ENCODE assay signal across 8 cellular contexts in the genomic region with DNA sequence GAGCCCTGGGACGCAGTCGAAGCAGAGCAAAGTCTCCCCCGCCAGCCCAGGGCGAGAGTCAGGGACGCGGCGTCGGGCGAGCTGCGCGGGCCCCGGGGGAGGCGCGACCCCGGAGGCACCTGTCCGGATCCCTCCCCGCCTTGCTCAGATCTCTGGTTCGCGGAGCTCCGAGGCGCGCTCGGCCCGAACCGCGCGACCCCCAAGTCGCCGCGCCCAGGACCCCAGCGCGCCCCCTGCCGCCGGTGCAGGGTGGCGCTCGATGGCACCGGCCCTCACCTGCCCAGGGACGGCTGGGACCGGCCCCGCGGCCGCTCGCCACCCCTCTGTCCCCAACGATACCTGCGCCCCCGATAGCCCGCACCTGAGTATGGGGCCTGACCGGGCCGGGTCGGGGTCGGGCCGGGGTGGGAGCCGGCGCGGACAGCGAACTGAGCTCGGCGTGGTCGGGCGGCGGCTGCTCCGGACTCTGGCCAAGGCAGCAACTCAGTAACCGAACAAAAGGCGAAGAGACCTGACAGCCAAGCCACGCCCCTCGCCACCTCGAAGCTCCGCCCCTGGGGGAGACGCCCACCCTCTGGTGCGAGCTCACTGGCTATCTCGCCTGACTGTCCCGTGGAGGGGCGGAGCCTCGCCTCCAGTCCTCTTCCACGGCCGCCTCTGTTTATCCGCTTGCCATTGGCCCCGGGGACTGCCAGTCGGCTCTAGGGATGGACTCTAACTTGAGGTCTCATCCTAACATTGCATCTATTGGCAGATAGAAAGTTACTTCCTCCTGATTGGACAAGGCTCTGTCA. TPM values are rescaled to one million over a fixed set of nuclear protein-coding genes. Genes with fewer than 3 reads are reported as not detected.
DNase-seq lines count a peak whose midpoint lies in the region; ATAC-seq and TF ChIP-seq lines count a peak whose summit lies in the region.

Gene JUP, minus strand, starts transcription at position 485 of the 794 bp plus-strand sequence. CDS start 14,857 bp downstream, outside the sequence.

- intact Hi-C loops in Panc1 (cut with micrococcal nuclease; ENCODE audit: unreplicated experiment), result no loop called here

- H3K4me3 ChIP-seq in Panc1 (ENCODE audit: low read depth in 2 of 2, low read length in 2 of 2) (peak within 1 kb of the TSS; percentile 70 to 81), mucosa of stomach (ENCODE audit: low read length) (peak within 1 kb of the TSS; percentile 63)

- H3K4me1 ChIP-seq in Panc1 (ENCODE audit: control insufficient read depth, insufficient read depth, low read length), result peaks cover 37% of the 10 kb centered on the region
- peaks cover 53% of the 10 kb centered on the region for H3K4me1 ChIP-seq in mucosa of stomach (ENCODE audit: control insufficient read depth, insufficient read depth, low read length)

- H3K9me3 ChIP-seq in Panc1 (ENCODE audit: control insufficient read depth, insufficient read depth, low read depth, low read length) (no peaks in the 10 kb centered on the region), mucosa of stomach (ENCODE audit: control insufficient read depth, low read length) (no peaks in the 10 kb centered on the region)

- peak; percentile 98 for TF ChIP-seq CTCF in C4-2B (conservative IDR thresholded peaks at IDR 0.05)
- TF ChIP-seq CTCF in Panc1 (IDR thresholded peaks at IDR 0.05), result peak; percentile 96

- no peaks in the 10 kb centered on the region for H3K36me3 ChIP-seq in Panc1 (ENCODE audit: control insufficient read depth, insufficient read depth, low read length)
- H3K36me3 ChIP-seq in mucosa of stomach (ENCODE audit: control insufficient read depth, insufficient read depth, low read length), result no peaks in the 10 kb centered on the region

- BruUV-seq in Panc1 (replicated peaks; lab: Mats Ljungman, UMichigan), result no TSS peak

- H3K27ac ChIP-seq in C4-2B (peak within 1 kb of the TSS; percentile 85), Panc1 (ENCODE audit: low read length) (peak within 1 kb of the TSS; percentile 85)

- in situ Hi-C loops in KBM-7 (cut with MboI; ENCODE audit: low pct_unique_long_range_greater_than_20kb, low sequenced_read_pairs), result no loop called here
- in situ Hi-C loops in Panc1 (cut with HindIII; ENCODE audit: low pct_unique_long_range_greater_than_20kb, low sequenced_read_pairs), result no loop called here

- no peaks in the 10 kb centered on the region for H3K27me3 ChIP-seq in Panc1 (ENCODE audit: control insufficient read depth, insufficient read depth, low read length)
- H3K27me3 ChIP-seq in mucosa of stomach (ENCODE audit: control insufficient read depth, insufficient read depth, low read length), result no peaks in the 10 kb centered on the region

- ATAC-seq in GM21360 (IDR thresholded peaks at IDR 0.05; ENCODE audit: unreplicated experiment) (peak; percentile 89), Panc1 (peak; percentile 98), esophagus mucosa (peak; percentile 81)

- CTCF ChIA-PET in Panc1 (lab: Charles Lee), result interaction anchor here (0.6 to 2.1 kb wide), 13 partner anchors 8 to 1088 kb away, joined by 3 to 26 read pairs (median 4); no protein-coding TSS in a partner anchor

- POLR2A ChIA-PET in Panc1 (lab: Charles Lee), result interaction anchor here (0.5 to 1.4 kb wide), 8 partner anchors 8 to 258 kb away, joined by 3 to 14 read pairs (median 4); partner anchors contain the start of genes EIF1 and HAP1

- H3K9ac ChIP-seq in mucosa of stomach (ENCODE audit: low read length), result peak within 1 kb of the TSS; percentile 98

- peak; percentile 99 for DNase-seq in KBM-7
- peak; percentile 91 for DNase-seq in Panc1 (ENCODE audit: low read depth, low spot score)
- DNase-seq in activated T-helper 1 cell treated with Interleukin-2 at 50 U/mL for 16 hours (ENCODE audit: low read depth), result peak; percentile 72
- peak; percentile 97 for DNase-seq in stimulated activated CD8-positive, alpha-beta memory T cell treated with anti-CD3 and anti-CD28 coated beads, Interleukin-4, amount 100 ng/mL, for 48 hours

RNA-seq across cellular contexts. Expression of gene JUP, which starts in this region (rescaled TPM):
- total RNA-seq in Panc1 (2021; ENCODE audit: unreplicated experiment) (352 TPM), esophagus mucosa (1,050 TPM)
- polyA plus RNA-seq in Panc1 (2012; ENCODE audit: insufficient read length), result 528 TPM

Comparison
In these comparisons a context has a peak if more than half of its experiments do, and no peak if none do; other contexts are left out.
1. Peak in every context shown above with its lines: DNase-seq, ATAC-seq, H3K4me3 ChIP-seq and H3K27ac ChIP-seq.